In genomic region chr6:139290787-139291294, GRCh38 we compare ENCODE assay signal across 2 cellular contexts.
A peak's percentile ranks its signal among the peaks of the same experiment; 100 is the strongest.
TF ChIP-seq lines count a peak whose summit lies in the region.

No MANE protein-coding gene starts in this region.

TF ChIP-seq in liver, 16 proteins besides CTCF, POLR2A, EP300 and RAD21 (continued from another document):
- TF ChIP-seq, protein P1, sequence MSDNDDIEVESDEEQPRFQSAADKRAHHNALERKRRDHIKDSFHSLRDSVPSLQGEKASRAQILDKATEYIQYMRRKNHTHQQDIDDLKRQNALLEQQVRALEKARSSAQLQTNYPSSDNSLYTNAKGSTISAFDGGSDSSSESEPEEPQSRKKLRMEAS (IDR thresholded peaks at IDR 0.05), result no peak
- TF ChIP-seq YY1 (IDR thresholded peaks at IDR 0.05) (no peak), JUND (IDR thresholded peaks at IDR 0.05) (peak in 1 of 2 donors; percentile 27), SP1 (IDR thresholded peaks at IDR 0.05) (peak; percentile 61), ZBTB33 (IDR thresholded peaks at IDR 0.05) (no peak), FOXA1 (IDR thresholded peaks at IDR 0.05) (no peak), GABPA (IDR thresholded peaks at IDR 0.05 in 1 of 2, conservative IDR thresholded peaks at IDR 0.05 in 1 of 2) (no peak), NR2F2 (IDR thresholded peaks at IDR 0.05) (no peak)
- TF ChIP-seq, protein P2, sequence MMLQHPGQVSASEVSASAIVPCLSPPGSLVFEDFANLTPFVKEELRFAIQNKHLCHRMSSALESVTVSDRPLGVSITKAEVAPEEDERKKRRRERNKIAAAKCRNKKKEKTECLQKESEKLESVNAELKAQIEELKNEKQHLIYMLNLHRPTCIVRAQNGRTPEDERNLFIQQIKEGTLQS (IDR thresholded peaks at IDR 0.05), result no peak

TF ChIP-seq in HepG2, 621 proteins besides CTCF, POLR2A, EP300 and RAD21 (continued from another document):
- TF ChIP-seq ZNF350 (CRISPR knock-in tag; IDR thresholded peaks at IDR 0.05; ENCODE audit: borderline replicate concordance, low read depth), result no peak
- TF ChIP-seq REL (CRISPR knock-in tag; conservative IDR thresholded peaks at IDR 0.05), result no peak
- TF ChIP-seq ISL2 (CRISPR knock-in tag; IDR thresholded peaks at IDR 0.05), result no peak
- no peak for TF ChIP-seq YEATS2 (CRISPR knock-in tag; IDR thresholded peaks at IDR 0.05; ENCODE audit: borderline replicate concordance)
- TF ChIP-seq ZNF563 (CRISPR knock-in tag; IDR thresholded peaks at IDR 0.05), result no peak
- TF ChIP-seq SIX4 (CRISPR knock-in tag; IDR thresholded peaks at IDR 0.05), result no peak
- no peak for TF ChIP-seq ZBTB7B (CRISPR knock-in tag; IDR thresholded peaks at IDR 0.05)
